In the genomic region with DNA sequence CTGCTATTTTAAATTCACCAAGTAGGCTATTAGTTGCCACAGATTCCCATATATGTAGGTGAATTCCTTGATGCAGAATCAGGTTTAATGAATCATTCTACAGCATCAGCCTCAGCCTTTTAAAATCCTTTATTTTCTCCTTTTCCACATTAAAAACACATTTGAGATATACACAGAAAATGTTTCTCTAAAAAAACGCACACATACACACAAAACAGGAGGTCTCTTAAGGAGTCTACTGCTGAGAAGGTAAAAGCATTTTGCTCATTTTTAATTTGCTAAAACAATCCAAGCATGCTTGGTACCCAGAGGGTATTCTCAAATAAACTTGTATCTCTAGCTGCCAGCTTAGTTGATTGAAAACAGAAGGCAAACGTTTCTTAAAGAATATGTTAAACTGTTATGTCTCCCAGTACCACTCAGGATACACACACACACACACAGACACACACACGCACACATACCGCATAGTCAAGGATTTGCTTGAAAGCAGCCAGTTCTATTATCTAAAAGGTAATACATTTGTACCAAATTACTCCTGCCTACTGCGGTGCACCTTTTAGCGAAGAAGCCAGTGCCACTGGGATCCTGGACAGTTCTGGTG, we compare ENCODE assay signal across 8 cellular contexts.
A peak's percentile ranks its signal among the peaks of the same experiment; 100 is the strongest.
DNase-seq lines count a peak whose midpoint lies in the region; ATAC-seq and TF ChIP-seq lines count a peak whose summit lies in the region.

No MANE protein-coding gene starts in this region.

- CTCF ChIA-PET in MCF 10A (lab: Yijun Ruan, JAX), result no interaction called here

- no peaks in the 10 kb centered on the region for H3K36me3 Mint-ChIP-seq in MCF 10A (ENCODE audit: insufficient read depth, unreplicated experiment)

- intact Hi-C loops in MCF 10A (cut with micrococcal nuclease), result loop anchor here (10.0 kb wide), 1 partner anchor 310 kb away; no protein-coding TSS in a partner anchor

- TF ChIP-seq CTCF in MCF 10A (IDR thresholded peaks at IDR 0.05; ENCODE audit: unreplicated experiment), result no peak

- no peak for ATAC-seq in HG03097 (IDR thresholded peaks at IDR 0.05; ENCODE audit: low FRiP score, unreplicated experiment)

- DNase-seq in NCI-H82 (lab: John Stamatoyannopoulos, UW) (peak; percentile 44), NCI-H82 treated with DMSO at 0.1 percent for 48 hours (lab: John Stamatoyannopoulos, UW; ENCODE audit: unreplicated experiment) (no peak), MCF 10A (ENCODE audit: unreplicated experiment) (peak; percentile 6), substantia nigra (lab: John Stamatoyannopoulos, UW) (peak in 1 of 49 donors; percentile 23), NOMO-1 treated with dmso at 0.1 percent for 144 hours (lab: John Stamatoyannopoulos, UW; ENCODE audit: unreplicated experiment) (no peak)
- no peak for DNase-seq in stimulated activated naive CD4-positive, alpha-beta T cell (lab: John Stamatoyannopoulos, UW)

- H3K9me3 Mint-ChIP-seq in MCF 10A (ENCODE audit: unreplicated experiment), result no peaks in the 10 kb centered on the region

- H3K4me3 Mint-ChIP-seq in MCF 10A (ENCODE audit: unreplicated experiment), result peak overlapping the region; percentile 99

- H3K4me1 Mint-ChIP-seq in MCF 10A (ENCODE audit: insufficient read depth, unreplicated experiment), result peaks cover 14% of the 10 kb centered on the region

- peak overlapping the region; percentile 79 for H3K27ac ChIP-seq in layer of hippocampus (ENCODE audit: low read depth, low read length)
- peak overlapping the region; percentile 86 for H3K27ac ChIP-seq in substantia nigra (ENCODE audit: low read depth, low read length, poor library complexity, severe bottlenecking)

- no peaks in the 10 kb centered on the region for H3K27me3 ChIP-seq in layer of hippocampus (ENCODE audit: control insufficient read depth, insufficient read depth, low read length)

- H3K27ac Mint-ChIP-seq in MCF 10A (ENCODE audit: low read depth, unreplicated experiment), result no peak overlapping the region

- peaks cover 15% of the 10 kb centered on the region for H3K27me3 Mint-ChIP-seq in MCF 10A (ENCODE audit: insufficient read depth, unreplicated experiment)

- POLR2A ChIA-PET in MCF 10A (lab: Yijun Ruan, JAX), result no interaction called here

- BruUV-seq in MCF 10A (replicated peaks; lab: Mats Ljungman, UMichigan), result no TSS peak

Comparison
In these comparisons a context has a peak if more than half of its experiments do, and no peak if none do; other contexts are left out.
1. DNase-seq: peak in NCI-H82 (single experiment) and MCF 10A (single experiment); none in NCI-H82 treated with DMSO at 0.1 percent for 48 hours (single experiment), NOMO-1 treated with dmso at 0.1 percent for 144 hours (single experiment) and stimulated activated naive CD4-positive, alpha-beta T cell (0 of 6).